Comparison of ENCODE assay signal across 10 cellular contexts in genomic region chr3:23992051-23992628, GRCh38. TPM values are rescaled to one million over a fixed set of nuclear protein-coding genes. Genes with fewer than 3 reads are reported as not detected.
DNase-seq lines count a peak whose midpoint lies in the region; ATAC-seq and TF ChIP-seq lines count a peak whose summit lies in the region.
"Had no signal": no experiment of that assay in that cellular context is flagged by ENCODE, and none has a peak within 500 bp of the region (broad histone marks: within the 10 kb centered on the region; RNA-seq: fewer than 3 reads in every experiment).

No MANE protein-coding gene starts in this region.

- peak overlapping the region; percentile 64 for H3K4me2 ChIP-seq in BLaER1

- peaks cover 10% of the 10 kb centered on the region for H3K9me3 ChIP-seq in BLaER1
- no peaks in the 10 kb centered on the region for H3K9me3 ChIP-seq in ascending aorta
- no peaks in the 10 kb centered on the region for H3K9me3 ChIP-seq in Peyer's patch

- DNase-seq in NCI-H128 (lab: John Stamatoyannopoulos, UW; ENCODE audit: unreplicated experiment) = peak; percentile 53
- DNase-seq in ascending aorta (ENCODE audit: low spot score in 2 of 2) = no peak
- DNase-seq in memory B cell (ENCODE audit: low spot score in 2 of 2) = no peak
- no peak for DNase-seq in activated naive CD8-positive, alpha-beta T cell treated with anti-CD3 and anti-CD28 coated beads, Interleukin-2, amount 50 U/mL, for 24 hours
- no peak for DNase-seq in Peyer's patch
- DNase-seq: naive B cell had no signal

- H3K4me3 Mint-ChIP-seq in memory B cell = no peak overlapping the region
- H3K4me3 Mint-ChIP-seq in activated naive CD8-positive, alpha-beta T cell treated with anti-CD3 and anti-CD28 coated beads, Interleukin-2, amount 50 U/mL, for 24 hours = no peak overlapping the region
- H3K4me3 Mint-ChIP-seq: activated naive CD4-positive, alpha-beta T cell treated with anti-CD3 and anti-CD28 coated beads, Interleukin-2, amount 50 U/mL, for 24 hours had no signal

- H3K4me3 ChIP-seq in BLaER1 (no peak overlapping the region), ascending aorta (no peak overlapping the region), Peyer's patch (no peak overlapping the region)

- H3K27me3 ChIP-seq in BLaER1 = no peaks in the 10 kb centered on the region
- no peaks in the 10 kb centered on the region for H3K27me3 ChIP-seq in ascending aorta
- no peaks in the 10 kb centered on the region for H3K27me3 ChIP-seq in Peyer's patch

- H3K36me3 ChIP-seq in BLaER1 (no peaks in the 10 kb centered on the region), ascending aorta (no peaks in the 10 kb centered on the region), Peyer's patch (no peaks in the 10 kb centered on the region)

- intact Hi-C loops in ascending aorta (cut with DNase I) = loop anchor here (5.0 to 10.0 kb wide), 2 partner anchors 45 to 653 kb away; partner anchors contain the start of gene NR1D2

- H3K9me3 Mint-ChIP-seq in memory B cell = peaks cover 2% of the 10 kb centered on the region
- H3K9me3 Mint-ChIP-seq in activated naive CD8-positive, alpha-beta T cell treated with anti-CD3 and anti-CD28 coated beads, Interleukin-2, amount 50 U/mL, for 24 hours = no peaks in the 10 kb centered on the region
- H3K9me3 Mint-ChIP-seq: activated naive CD4-positive, alpha-beta T cell treated with anti-CD3 and anti-CD28 coated beads, Interleukin-2, amount 50 U/mL, for 24 hours had no signal

- no peaks in the 10 kb centered on the region for H4K20me1 ChIP-seq in BLaER1

- peaks cover 28% of the 10 kb centered on the region for H3K4me1 ChIP-seq in BLaER1
- H3K4me1 ChIP-seq in ascending aorta = peaks cover 7 to 27% of the 10 kb centered on the region in 2 donors
- peaks cover 0 to 4% (median 0%) of the 10 kb centered on the region in 4 donors for H3K4me1 ChIP-seq in Peyer's patch

- peaks cover 5% of the 10 kb centered on the region for H3K4me1 Mint-ChIP-seq in memory B cell
- peaks cover 12% of the 10 kb centered on the region for H3K4me1 Mint-ChIP-seq in activated naive CD8-positive, alpha-beta T cell treated with anti-CD3 and anti-CD28 coated beads, Interleukin-2, amount 50 U/mL, for 24 hours

- TF ChIP-seq CTCF in ascending aorta (IDR thresholded peaks at IDR 0.05) = no peak
- no peak for TF ChIP-seq CTCF in Peyer's patch (IDR thresholded peaks at IDR 0.05)

- H3K36me3 Mint-ChIP-seq in memory B cell = peaks cover 2% of the 10 kb centered on the region
- no peaks in the 10 kb centered on the region for H3K36me3 Mint-ChIP-seq in activated naive CD8-positive, alpha-beta T cell treated with anti-CD3 and anti-CD28 coated beads, Interleukin-2, amount 50 U/mL, for 24 hours (ENCODE audit: low read depth)
- H3K36me3 Mint-ChIP-seq: activated naive CD4-positive, alpha-beta T cell treated with anti-CD3 and anti-CD28 coated beads, Interleukin-2, amount 50 U/mL, for 24 hours; naive B cell had no signal

- H3K27ac Mint-ChIP-seq in memory B cell = peak overlapping the region; percentile 38
- no peak overlapping the region for H3K27ac Mint-ChIP-seq in activated naive CD8-positive, alpha-beta T cell treated with anti-CD3 and anti-CD28 coated beads, Interleukin-2, amount 50 U/mL, for 24 hours
- H3K27ac Mint-ChIP-seq: activated naive CD4-positive, alpha-beta T cell treated with anti-CD3 and anti-CD28 coated beads, Interleukin-2, amount 50 U/mL, for 24 hours had no signal

- H3K9ac ChIP-seq in BLaER1 = no peak overlapping the region

- no peak overlapping the region for H3K27ac ChIP-seq in BLaER1
- peak overlapping the region; percentile 27 to 43 for H3K27ac ChIP-seq in ascending aorta
- peak overlapping the region in 1 of 4 donors; percentile 1 for H3K27ac ChIP-seq in Peyer's patch

- ATAC-seq in memory B cell (ENCODE audit: low read depth) (no peak), GM18511 (IDR thresholded peaks at IDR 0.05; ENCODE audit: unreplicated experiment) (no peak), GM21367 (IDR thresholded peaks at IDR 0.05; ENCODE audit: unreplicated experiment) (no peak)
- ATAC-seq in activated naive CD8-positive, alpha-beta T cell treated with anti-CD3 and anti-CD28 coated beads, Interleukin-2, amount 50 U/mL, for 24 hours = no peak

- TF ChIP-seq POLR2A in Peyer's patch (IDR thresholded peaks at IDR 0.05) = no peak

- no peaks in the 10 kb centered on the region for H3K27me3 Mint-ChIP-seq in memory B cell
- no peaks in the 10 kb centered on the region for H3K27me3 Mint-ChIP-seq in activated naive CD8-positive, alpha-beta T cell treated with anti-CD3 and anti-CD28 coated beads, Interleukin-2, amount 50 U/mL, for 24 hours
- H3K27me3 Mint-ChIP-seq: activated naive CD4-positive, alpha-beta T cell treated with anti-CD3 and anti-CD28 coated beads, Interleukin-2, amount 50 U/mL, for 24 hours; naive B cell had no signal

RNA-seq across cellular contexts. Expression of gene NR1D2, which starts 47.1 kb away (rescaled TPM):
- total RNA-seq in ascending aorta (6.5 TPM), Peyer's patch (10 to 100 TPM; 23.8 to 29.7 (median 25.1) TPM)
